Comparison of ENCODE assay signal across 21 cellular contexts in the genomic region with DNA sequence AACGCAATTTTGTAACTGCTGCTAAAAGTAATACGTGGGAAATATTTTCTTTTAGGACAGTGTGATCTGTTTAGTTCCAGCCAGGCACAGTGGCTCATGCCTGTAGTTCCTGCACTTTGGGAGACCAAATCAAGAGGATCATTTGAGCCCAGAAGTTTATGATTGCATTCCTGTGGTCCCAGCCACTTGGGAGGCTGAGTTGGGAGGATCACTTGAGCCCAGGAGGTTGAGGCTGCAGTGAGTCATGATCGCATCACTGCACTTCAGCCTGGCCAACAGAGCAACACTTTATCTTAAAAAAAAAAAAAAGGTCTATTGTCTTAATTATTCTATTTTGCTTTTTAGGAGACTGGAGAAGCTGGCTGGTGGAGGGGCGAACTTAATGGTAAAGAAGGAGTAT.
"Had no signal": no experiment of that assay in that cellular context is flagged by ENCODE, and none has a peak within 500 bp of the region (broad histone marks: within the 10 kb centered on the region; RNA-seq: fewer than 3 reads in every experiment).

No MANE protein-coding gene starts in this region.

- DNase-seq: cortex of kidney; effector memory CD8-positive, alpha-beta T cell; erythroblast; esophagus squamous epithelium; head of caudate nucleus; left lung; mesenchymal stem cell; mucosa of descending colon; naive B cell; stimulated activated CD4-positive, alpha-beta T cell treated with anti-CD3 and anti-CD28 coated beads, Interleukin-2, amount 100 ng/mL, for 24 hours; stimulated activated CD4-positive, alpha-beta T cell treated with anti-CD3 and anti-CD28 coated beads, Interleukin-4, amount 100 ng/mL, for 24 hours; stimulated activated naive CD4-positive, alpha-beta T cell treated with Interleukin-2 at 50 U/mL for 16 hours; stomach; thyroid gland; trophoblast cell had no signal

- H3K9me3 Mint-ChIP-seq: effector memory CD8-positive, alpha-beta T cell; mesothelial cell of epicardium; naive B cell; natural killer cell treated with Interleukin-12 subunit alpha and Interleukin-12 subunit beta and Interleukin-15 and Interleukin-18, amount 100 ng/mL, for 72 hours; neural crest cell; stimulated activated effector memory CD8-positive, alpha-beta T cell treated with anti-CD3 and anti-CD28 coated beads, Interleukin-12 subunit alpha, Interleukin-12 subunit beta, amount 100 ng/mL, for 72 hours had no signal

- H3K27ac Mint-ChIP-seq: mesothelial cell of epicardium; natural killer cell treated with Interleukin-12 subunit alpha and Interleukin-12 subunit beta and Interleukin-15 and Interleukin-18, amount 100 ng/mL, for 72 hours; stimulated activated effector memory CD8-positive, alpha-beta T cell treated with anti-CD3 and anti-CD28 coated beads, Interleukin-12 subunit alpha, Interleukin-12 subunit beta, amount 100 ng/mL, for 72 hours had no signal

- H3K4me3 Mint-ChIP-seq: effector memory CD8-positive, alpha-beta T cell; mesothelial cell of epicardium; naive B cell; natural killer cell treated with Interleukin-12 subunit alpha and Interleukin-12 subunit beta and Interleukin-15 and Interleukin-18, amount 100 ng/mL, for 72 hours; neural crest cell; stimulated activated effector memory CD8-positive, alpha-beta T cell treated with anti-CD3 and anti-CD28 coated beads, Interleukin-12 subunit alpha, Interleukin-12 subunit beta, amount 100 ng/mL, for 72 hours had no signal

- H3K4me1 Mint-ChIP-seq: mesothelial cell of epicardium; naive B cell; neural crest cell; stimulated activated effector memory CD8-positive, alpha-beta T cell treated with anti-CD3 and anti-CD28 coated beads, Interleukin-12 subunit alpha, Interleukin-12 subunit beta, amount 100 ng/mL, for 72 hours had no signal

- ATAC-seq: effector memory CD8-positive, alpha-beta T cell; left lung; mucosa of descending colon; natural killer cell treated with Interleukin-12 subunit alpha and Interleukin-12 subunit beta and Interleukin-15 and Interleukin-18, amount 100 ng/mL, for 72 hours; sciatic nerve; stimulated activated effector memory CD8-positive, alpha-beta T cell treated with anti-CD3 and anti-CD28 coated beads, Interleukin-12 subunit alpha, Interleukin-12 subunit beta, amount 100 ng/mL, for 72 hours had no signal

- H3K27me3 Mint-ChIP-seq: effector memory CD8-positive, alpha-beta T cell; naive B cell; natural killer cell treated with Interleukin-12 subunit alpha and Interleukin-12 subunit beta and Interleukin-15 and Interleukin-18, amount 100 ng/mL, for 72 hours; progenitor cell of endocrine pancreas had no signal
